In the genomic region with DNA sequence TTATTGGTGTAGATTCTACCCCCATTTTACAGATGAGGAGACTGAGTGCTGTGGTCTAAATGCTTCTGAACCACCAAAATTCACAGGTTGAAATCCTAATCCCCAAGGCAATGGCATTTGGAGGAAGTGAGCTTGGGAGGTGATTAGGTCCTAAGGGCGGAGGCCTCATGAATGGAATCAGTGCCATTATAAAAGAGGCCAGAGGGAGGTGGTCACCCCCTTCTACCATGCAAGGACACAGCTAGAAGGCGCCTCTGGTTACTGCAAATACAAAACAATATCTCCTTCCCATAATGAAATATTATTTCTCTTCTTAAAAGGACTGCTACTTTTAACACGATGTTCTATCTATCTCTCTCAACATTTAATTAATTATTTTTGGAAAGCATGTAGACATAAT, we compare ENCODE assay signal across 23 cellular contexts.
DNase-seq lines count a peak whose midpoint lies in the region; ATAC-seq, FAIRE-seq and TF ChIP-seq lines count a peak whose summit lies in the region.
"Had no signal": no experiment of that assay in that cellular context is flagged by ENCODE, and none has a peak within 500 bp of the region (broad histone marks: within the 10 kb centered on the region; RNA-seq: fewer than 3 reads in every experiment).

No MANE protein-coding gene starts in this region.

- no peak for TF ChIP-seq CTCF in HepG2 (CRISPR knock-in tag; IDR thresholded peaks at IDR 0.05)
- TF ChIP-seq CTCF in right lobe of liver (IDR thresholded peaks at IDR 0.05): no peak
- no peak for TF ChIP-seq CTCF in WTC11 (IDR thresholded peaks at IDR 0.05)

- no peak overlapping the region for H3K4ac ChIP-seq in mesendoderm (ENCODE audit: low read depth, low read length)

- ATAC-seq in HepG2: no peak
- no peak for ATAC-seq in right lobe of liver
- ATAC-seq in WTC11: peak; percentile 62
- ATAC-seq: A549 had no signal

- no peak overlapping the region for H3K56ac ChIP-seq in mesendoderm (ENCODE audit: low read length)

- H3K36me3 ChIP-seq in HepG2 (replicated peaks in 1 of 2; ENCODE audit: control insufficient read depth in 1 of 2, insufficient read depth in 2 of 2, low read length in 2 of 2): no peaks in the 10 kb centered on the region
- no peaks in the 10 kb centered on the region for H3K36me3 ChIP-seq in right lobe of liver
- H3K36me3 ChIP-seq in mesendoderm (ENCODE audit: control insufficient read depth, insufficient read depth, low read length): no peaks in the 10 kb centered on the region
- H3K36me3 ChIP-seq: BE2C, HAP-1 had no signal

- no TSS peak for BruUV-seq in HepG2 (replicated peaks; lab: Mats Ljungman, UMichigan)

- no peak overlapping the region for H2BK5ac ChIP-seq in mesendoderm (ENCODE audit: low read length)

- H3K23ac ChIP-seq in mesendoderm (ENCODE audit: low read length): no peak overlapping the region

- no peak overlapping the region for H3K4me3 Mint-ChIP-seq in WTC11
- H3K4me3 Mint-ChIP-seq: CD14-positive monocyte; CD4-positive, alpha-beta T cell; CD8-positive, alpha-beta memory T cell had no signal

- H3K9me3 Mint-ChIP-seq in WTC11: peaks cover 16% of the 10 kb centered on the region

- peaks cover 2% of the 10 kb centered on the region; the same call in 1 of the 2 replicates for H3K4me1 Mint-ChIP-seq in WTC11
- H3K4me1 Mint-ChIP-seq: CD14-positive monocyte; CD8-positive, alpha-beta memory T cell had no signal

- no peak overlapping the region for H3K27ac ChIP-seq in HepG2 (ENCODE audit: extremely low read length, insufficient read depth, low read length)
- no peak overlapping the region for H3K27ac ChIP-seq in right lobe of liver
- no peak overlapping the region for H3K27ac ChIP-seq in mesendoderm (ENCODE audit: low read depth, low read length)
- H3K27ac ChIP-seq: A549; BLaER1 treated with 17β-estradiol and CSF1 and Interleukin-3, amounts not matched to agents 10 nM and 100 nM; GM23248 had no signal

- no peak overlapping the region for H3K4me2 ChIP-seq in HepG2 (ENCODE audit: low read depth, low read length)
- H3K4me2 ChIP-seq in mesendoderm (ENCODE audit: low read length): no peak overlapping the region
- H3K4me2 ChIP-seq: A549; BLaER1 treated with 17β-estradiol and CSF1 and Interleukin-3, amounts not matched to agents 10 nM and 100 nM had no signal

- TF ChIP-seq RAD21 in HepG2 (CRISPR knock-in tag; IDR thresholded peaks at IDR 0.05): no peak

- H3K27ac Mint-ChIP-seq in WTC11: no peak overlapping the region
- H3K27ac Mint-ChIP-seq: CD14-positive monocyte; CD4-positive, alpha-beta T cell; CD8-positive, alpha-beta memory T cell had no signal

- H3K4me1 ChIP-seq in HepG2 (ENCODE audit: insufficient read depth, low read length) (no peaks in the 10 kb centered on the region), right lobe of liver (no peaks in the 10 kb centered on the region), mesendoderm (ENCODE audit: control insufficient read depth, low read depth, low read length) (no peaks in the 10 kb centered on the region)
- H3K4me1 ChIP-seq: A549; BE2C; BLaER1 treated with 17β-estradiol and CSF1 and Interleukin-3, amounts not matched to agents 10 nM and 100 nM; HAP-1 had no signal

- H3K18ac ChIP-seq in mesendoderm (ENCODE audit: low read length): no peak overlapping the region

- CTCF ChIA-PET in HepG2 (lab: Yijun Ruan, JAX; ENCODE audit: low intra/inter-chr PET ratio, low total read pairs): no interaction called here
- CTCF ChIA-PET in WTC11 (lab: Charles Lee): interaction anchor here (1.1 to 3.4 kb wide), 5 partner anchors 11 to 142 kb away, joined by 3 to 22 read pairs (median 6); no protein-coding TSS in a partner anchor

- in situ Hi-C loops in HepG2 (cut with HindIII; ENCODE audit: extremely low pct_ligation_motif_present, low pct_unique_long_range_greater_than_20kb): loop anchor here (25.0 kb wide), 2 partner anchors 317 to 517 kb away; no protein-coding TSS in a partner anchor

- TF ChIP-seq EP300 in HepG2 (IDR thresholded peaks at IDR 0.05; ENCODE audit: low read depth in 2 of 2, low read length in 2 of 2): no peak
- TF ChIP-seq EP300 in HepG2 (CRISPR knock-in tag; IDR thresholded peaks at IDR 0.05; ENCODE audit: borderline replicate concordance): no peak

- no peak for FAIRE-seq in HepG2 (lab: Jason Lieb, UNC)
- FAIRE-seq: D721Med, G401.6, GM12892, H54 had no signal

- H2BK15ac ChIP-seq in mesendoderm (replicated peaks; ENCODE audit: low read depth): no peak overlapping the region

- peaks cover 14% of the 10 kb centered on the region for H3K36me3 Mint-ChIP-seq in WTC11
- H3K36me3 Mint-ChIP-seq: CD14-positive monocyte; CD8-positive, alpha-beta memory T cell had no signal

- WGBS in HepG2 (ENCODE audit: low lambda C conversion rate): 97% methylated on average over 3 of the region's 3 CpGs
- 81% methylated on average over 3 of the region's 3 CpGs for WGBS in right lobe of liver (ENCODE audit: insufficient coverage, low coverage, low lambda C conversion rate, missing lambda C conversion rate)
- no CpG with 5 or more reads among the region's 3 CpGs for WGBS in mesendoderm (ENCODE audit: extremely low coverage, insufficient coverage, low lambda C conversion rate)

- H4K20me1 ChIP-seq in HepG2 (ENCODE audit: insufficient read depth, low read length): no peaks in the 10 kb centered on the region
- H4K20me1 ChIP-seq: BLaER1 treated with 17β-estradiol and CSF1 and Interleukin-3, amounts not matched to agents 10 nM and 100 nM had no signal

- H3K79me2 ChIP-seq in HepG2 (ENCODE audit: insufficient read depth, low read length) (no peaks in the 10 kb centered on the region), mesendoderm (ENCODE audit: control insufficient read depth, insufficient read depth, low read length) (no peaks in the 10 kb centered on the region)

- H2AFZ ChIP-seq in HepG2 (ENCODE audit: low read length): no peak overlapping the region
- H2AFZ ChIP-seq: GM23248 had no signal

- H2AK5ac ChIP-seq in mesendoderm (ENCODE audit: low read length): no peak overlapping the region

- no peak overlapping the region for H4K5ac ChIP-seq in mesendoderm (ENCODE audit: low read length)

- H3K9ac ChIP-seq in HepG2 (ENCODE audit: insufficient read depth, low read depth, low read length) (no peak overlapping the region), mesendoderm (ENCODE audit: low read length) (no peak overlapping the region)
- H3K9ac ChIP-seq: BLaER1 treated with 17β-estradiol and CSF1 and Interleukin-3, amounts not matched to agents 10 nM and 100 nM; GM23248 had no signal

- H3K9me3 ChIP-seq in HepG2 (ENCODE audit: low read length) (peaks cover 5% of the 10 kb centered on the region; the same call in 1 of the 2 replicates), right lobe of liver (no peaks in the 10 kb centered on the region)
- H3K9me3 ChIP-seq: BE2C, HAP-1 had no signal

- no peaks in the 10 kb centered on the region for H3K27me3 Mint-ChIP-seq in WTC11 (ENCODE audit: low read depth)

- POLR2A ChIA-PET in HepG2 (lab: Yijun Ruan, JAX) (no interaction called here), WTC11 (lab: Charles Lee) (no interaction called here)

- no peak overlapping the region for H3K4me3 ChIP-seq in HepG2 (replicated peaks in 1 of 3; ENCODE audit: insufficient read depth in 1 of 3, low read depth in 2 of 3, low read length in 3 of 3)
- no peak overlapping the region for H3K4me3 ChIP-seq in right lobe of liver
- H3K4me3 ChIP-seq in mesendoderm (ENCODE audit: low read length): no peak overlapping the region
- H3K4me3 ChIP-seq: A549; BLaER1 treated with 17β-estradiol and CSF1 and Interleukin-3, amounts not matched to agents 10 nM and 100 nM; GM23248; HAP-1 had no signal

- no peak overlapping the region for H4K8ac ChIP-seq in mesendoderm (ENCODE audit: low read depth, low read length)

- TF ChIP-seq POLR2A in HepG2 (IDR thresholded peaks at IDR 0.05; ENCODE audit: insufficient read depth in 1 of 2, low read depth in 2 of 2, low read length in 2 of 2): no peak
- TF ChIP-seq POLR2A in right lobe of liver (IDR thresholded peaks at IDR 0.05): no peak

- intact Hi-C loops in HepG2 (cut with micrococcal nuclease; ENCODE audit: unreplicated experiment): no loop called here
- intact Hi-C loops in right lobe of liver (cut with DNase I): no loop called here

- no peak overlapping the region for H2BK120ac ChIP-seq in mesendoderm (ENCODE audit: low read depth, low read length)

- DNase-seq in HepG2 (ENCODE audit: low spot score): no peak
- DNase-seq in right lobe of liver: no peak
- no peak for DNase-seq in WTC11 (ENCODE audit: low spot score)
- peak; percentile 33 for DNase-seq in mesendoderm
- DNase-seq in DMS 273 treated with DMSO at 0.1 percent for 48 hours (lab: John Stamatoyannopoulos, UW): no peak
- DNase-seq in SKM-1 (lab: John Stamatoyannopoulos, UW; ENCODE audit: unreplicated experiment): no peak
- DNase-seq: 8988T; ACHN; AML-193; BE2C; CD4-positive, alpha-beta T cell; CD8-positive, alpha-beta memory T cell; DMS53; DMS79 treated with DMSO at 0.1 percent for 48 hours; GM23248 had no signal

- H3K27me3 ChIP-seq in HepG2 (ENCODE audit: control insufficient read depth in 1 of 2, insufficient read depth in 2 of 2, low read length in 2 of 2): no peaks in the 10 kb centered on the region
- no peaks in the 10 kb centered on the region for H3K27me3 ChIP-seq in right lobe of liver
- no peaks in the 10 kb centered on the region for H3K27me3 ChIP-seq in mesendoderm (ENCODE audit: insufficient read depth, low read length, poor library complexity)
- H3K27me3 ChIP-seq: BE2C; BLaER1 treated with 17β-estradiol and CSF1 and Interleukin-3, amounts not matched to agents 10 nM and 100 nM had no signal

- no peaks in the 10 kb centered on the region for H3K79me1 ChIP-seq in mesendoderm (ENCODE audit: low read length)

TF ChIP-seq in HepG2, 621 proteins besides CTCF, POLR2A, EP300 and RAD21:
- TF ChIP-seq ZNF253 (CRISPR knock-in tag; IDR thresholded peaks at IDR 0.05; ENCODE audit: borderline replicate concordance) (no peak), ZNF629 (CRISPR knock-in tag; conservative IDR thresholded peaks at IDR 0.05) (peak; percentile 43; the same call in 1 of the 2 replicates)

TF ChIP-seq in WTC11, 78 proteins besides CTCF, POLR2A, EP300 and RAD21 (continues in another document):
- TF ChIP-seq, protein P1, sequence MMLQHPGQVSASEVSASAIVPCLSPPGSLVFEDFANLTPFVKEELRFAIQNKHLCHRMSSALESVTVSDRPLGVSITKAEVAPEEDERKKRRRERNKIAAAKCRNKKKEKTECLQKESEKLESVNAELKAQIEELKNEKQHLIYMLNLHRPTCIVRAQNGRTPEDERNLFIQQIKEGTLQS (CRISPR knock-in tag; conservative IDR thresholded peaks at IDR 0.05): no peak
- TF ChIP-seq ZNF232 (CRISPR knock-in tag; IDR thresholded peaks at IDR 0.05): no peak
- TF ChIP-seq, protein P2, sequence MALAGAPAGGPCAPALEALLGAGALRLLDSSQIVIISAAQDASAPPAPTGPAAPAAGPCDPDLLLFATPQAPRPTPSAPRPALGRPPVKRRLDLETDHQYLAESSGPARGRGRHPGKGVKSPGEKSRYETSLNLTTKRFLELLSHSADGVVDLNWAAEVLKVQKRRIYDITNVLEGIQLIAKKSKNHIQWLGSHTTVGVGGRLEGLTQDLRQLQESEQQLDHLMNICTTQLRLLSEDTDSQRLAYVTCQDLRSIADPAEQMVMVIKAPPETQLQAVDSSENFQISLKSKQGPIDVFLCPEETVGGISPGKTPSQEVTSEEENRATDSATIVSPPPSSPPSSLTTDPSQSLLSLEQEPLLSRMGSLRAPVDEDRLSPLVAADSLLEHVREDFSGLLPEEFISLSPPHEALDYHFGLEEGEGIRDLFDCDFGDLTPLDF (CRISPR knock-in tag; IDR thresholded peaks at IDR 0.05): no peak
- TF ChIP-seq TCF7 (CRISPR knock-in tag; IDR thresholded peaks at IDR 0.05; ENCODE audit: low read depth): no peak
